ENCODE assay signal across 8 cellular contexts in genomic region chr10:126904807-126905686, GRCh38. TPM values are rescaled to one million over a fixed set of nuclear protein-coding genes. Genes with fewer than 3 reads are reported as not detected.
DNase-seq lines count a peak whose midpoint lies in the region; ATAC-seq and TF ChIP-seq lines count a peak whose summit lies in the region.

Gene DOCK1 (plus strand): TSS chr10:126905428. CDS start chr10:126905518, 90 bp downstream.

- peaks cover 10% of the 10 kb centered on the region for H3K36me3 ChIP-seq in iPS-18a (ENCODE audit: control insufficient read depth, low read depth, low read length)
- no peaks in the 10 kb centered on the region for H3K36me3 ChIP-seq in sigmoid colon

- no peak for TF ChIP-seq CTCF in sigmoid colon (IDR thresholded peaks at IDR 0.05)

- H3K27ac ChIP-seq in caudate nucleus (ENCODE audit: low read depth, low read length): peak within 1 kb of the TSS; percentile 52
- H3K27ac ChIP-seq in iPS-18a (ENCODE audit: low read length): no peak within 1 kb of the TSS
- peak within 1 kb of the TSS; percentile 81 to 89 (median 82) for H3K27ac ChIP-seq in sigmoid colon

- H3K27me3 ChIP-seq in iPS-18a (ENCODE audit: control insufficient read depth, insufficient read depth, low read length): no peaks in the 10 kb centered on the region
- H3K27me3 ChIP-seq in sigmoid colon: no peaks in the 10 kb centered on the region

- no peak for ATAC-seq in GM18505 (IDR thresholded peaks at IDR 0.05; ENCODE audit: unreplicated experiment)

- H3K9me3 ChIP-seq in iPS-18a (ENCODE audit: control insufficient read depth, low read depth, low read length) (no peaks in the 10 kb centered on the region), sigmoid colon (no peaks in the 10 kb centered on the region)

- H3K4me3 ChIP-seq in iPS-18a (ENCODE audit: low read length) (peak within 1 kb of the TSS; percentile 69), sigmoid colon (peak within 1 kb of the TSS; percentile 84 to 99 (median 90))

- no peak for TF ChIP-seq POLR2A in sigmoid colon (IDR thresholded peaks at IDR 0.05)
- TF ChIP-seq POLR2A in GM18505 (IDR thresholded peaks at IDR 0.05; ENCODE audit: borderline replicate concordance, extremely low read depth, insufficient read depth, insufficient read length): no peak

- WGBS in sigmoid colon, 2 donors: 1% methylated on average over 102 of the region's 102 CpGs

- no peak for TF ChIP-seq EP300 in sigmoid colon (IDR thresholded peaks at IDR 0.05)

- H3K9ac ChIP-seq in iPS-18a (ENCODE audit: low read length): peak within 1 kb of the TSS; percentile 73

- peaks cover 12% of the 10 kb centered on the region for H3K4me1 ChIP-seq in iPS-18a (ENCODE audit: control insufficient read depth, low read depth, low read length)
- peaks cover 0 to 22% (median 18%) of the 10 kb centered on the region in 4 donors for H3K4me1 ChIP-seq in sigmoid colon

- intact Hi-C loops in sigmoid colon (cut with DNase I): loop anchor here (10.0 kb wide), 1 partner anchor 110 kb away; no protein-coding TSS in a partner anchor

- peak; percentile 16 for DNase-seq in DMS153 treated with DMSO at 0.1 percent for 48 hours (lab: John Stamatoyannopoulos, UW; ENCODE audit: unreplicated experiment)
- peak; percentile 36 for DNase-seq in NCI-H146 treated with DMSO at 0.1 percent for 48 hours (lab: John Stamatoyannopoulos, UW; ENCODE audit: unreplicated experiment)
- DNase-seq in caudate nucleus (lab: John Stamatoyannopoulos, UW): peak in 38 of 61 donors; percentile 6 to 61 (median 34)
- DNase-seq in sigmoid colon: peak; percentile 83
- DNase-seq in NCI-H187 (lab: John Stamatoyannopoulos, UW): no peak
- DNase-seq in OCI-M1 (lab: John Stamatoyannopoulos, UW): no peak

RNA-seq across cellular contexts. Expression of gene DOCK1, which starts in this region (rescaled TPM):
- total RNA-seq in sigmoid colon: 10 to 100 TPM; 40.2 to 53.7 (median 46.0) TPM
- polyA plus RNA-seq in sigmoid colon: 10 to 100 TPM; 15.0 to 19.8 (median 18.3) TPM

Comparison
In these comparisons a context has a peak if more than half of its experiments do, and no peak if none do; other contexts are left out.
1. DNase-seq: peak in DMS153 treated with DMSO at 0.1 percent for 48 hours (single experiment), NCI-H146 treated with DMSO at 0.1 percent for 48 hours (single experiment), caudate nucleus (38 of 61) and sigmoid colon (single experiment); none in NCI-H187 (0 of 2) and OCI-M1 (single experiment).